13 cellular contexts compared by ENCODE assay signal in genomic region chr5:95710651-95711500, GRCh38. TPM values are rescaled to one million over a fixed set of nuclear protein-coding genes. Genes with fewer than 3 reads are reported as not detected.
DNase-seq lines count a peak whose midpoint lies in the region; ATAC-seq and TF ChIP-seq lines count a peak whose summit lies in the region.
"Not testable (repeated sequence)": the region's sequence is repeated elsewhere in the genome, so short reads cannot be mapped to it uniquely, and the experiment has no call there.
"Had no signal": no experiment of that assay in that cellular context is flagged by ENCODE, and none has a peak within 500 bp of the region (broad histone marks: within the 10 kb centered on the region; RNA-seq: fewer than 3 reads in every experiment).

No MANE protein-coding gene starts in this region.

- WGBS in ectodermal cell, 2 experiments = 66 to 69% methylated on average over 23 of the region's 23 CpGs
- WGBS in ovary, 3 donors = 17 to 23% (median 17%) methylated on average over 23 of the region's 23 CpGs
- WGBS in thyroid gland, 2 donors = 20 to 44% methylated on average over 23 of the region's 23 CpGs

- H3K4me3 Mint-ChIP-seq in Caco-2 (ENCODE audit: unreplicated experiment) = peak overlapping the region; percentile 61

- not testable (repeated sequence) for TF ChIP-seq POLR2A in ovary (IDR thresholded peaks at IDR 0.05); thyroid gland (IDR thresholded peaks at IDR 0.05)

- H3K9me3 ChIP-seq in Caco-2; HUES6 (ENCODE audit: control insufficient read depth, insufficient read depth, low read depth, low read length); ectodermal cell (ENCODE audit: control insufficient read depth, low read length); ovary; thyroid gland: not testable (repeated sequence)

- not testable (repeated sequence) for H3K4me3 ChIP-seq in Caco-2 (ENCODE audit: low read depth, low read length); ovary; thyroid gland (replicated peaks in 1 of 3)
- H3K4me3 ChIP-seq in HUES6 (ENCODE audit: low read depth, low read length) = peak overlapping the region; percentile 63
- peak overlapping the region; percentile 20 for H3K4me3 ChIP-seq in ectodermal cell (ENCODE audit: insufficient read depth, low read depth, low read length)

- not testable (repeated sequence) for H3K27ac ChIP-seq in HUES6 (ENCODE audit: low read depth, low read length); ectodermal cell (ENCODE audit: insufficient read depth, low read depth, low read length, poor library complexity, severe bottlenecking)
- peak overlapping the region in 1 of 2 donors; percentile 11 for H3K27ac ChIP-seq in ovary
- H3K27ac ChIP-seq in thyroid gland = peak overlapping the region in 2 of 3 donors; percentile 8 to 17

- DNase-seq in Caco-2 (peak; percentile 44 to 76), RKO (ENCODE audit: low spot score) (peak; percentile 52), left ventricle myocardium superior (peak; percentile 34), ovary (peak in 3 of 5 donors; percentile 40 to 60 (median 55)), thyroid gland (peak; percentile 59 to 69)
- not testable (repeated sequence) for DNase-seq in left lobe of liver (ENCODE audit: low spot score)

- H3K9ac ChIP-seq in HUES6 (ENCODE audit: low read length) = peak overlapping the region; percentile 45

- H3K36me3 Mint-ChIP-seq in Caco-2 (ENCODE audit: insufficient read depth, unreplicated experiment) = peaks cover 19% of the 10 kb centered on the region

- H3K4me1 ChIP-seq in Caco-2 (peaks cover 46% of the 10 kb centered on the region), HUES6 (ENCODE audit: control insufficient read depth, insufficient read depth, low read length) (peaks cover 14% of the 10 kb centered on the region), ovary (ENCODE audit: insufficient read depth) (peaks cover 11% of the 10 kb centered on the region), thyroid gland (peaks cover 0 to 12% of the 10 kb centered on the region in 2 donors)
- not testable (repeated sequence) for H3K4me1 ChIP-seq in ectodermal cell (ENCODE audit: control insufficient read depth, insufficient read depth, low read length)

- H3K27me3 Mint-ChIP-seq in Caco-2 (ENCODE audit: insufficient read depth, unreplicated experiment) = not testable (repeated sequence)

- not testable (repeated sequence) for TF ChIP-seq CTCF in Caco-2 (IDR thresholded peaks at IDR 0.05; ENCODE audit: insufficient read depth in 1 of 2, low read depth in 1 of 2, low read length in 1 of 2, severe bottlenecking in 1 of 2, unreplicated experiment in 1 of 2); ovary (IDR thresholded peaks at IDR 0.05); thyroid gland (IDR thresholded peaks at IDR 0.05)

- H3K27ac Mint-ChIP-seq in Caco-2 (ENCODE audit: unreplicated experiment) = peak overlapping the region; percentile 98

- peaks cover 42% of the 10 kb centered on the region for H3K4me1 Mint-ChIP-seq in Caco-2 (ENCODE audit: low read depth, unreplicated experiment)

- intact Hi-C loops in Caco-2 (cut with micrococcal nuclease; ENCODE audit: unreplicated experiment) (loop anchor here (1.0 kb wide), 1 partner anchor 38 kb away; no protein-coding TSS in a partner anchor), ovary (cut with DNase I) (loop anchor here in 1 of 4 donors (5.0 kb wide), 1 partner anchor 39 kb away; no protein-coding TSS in a partner anchor)
- intact Hi-C loops in left ventricle myocardium superior (cut with micrococcal nuclease); thyroid gland (cut with DNase I): not testable (repeated sequence)

- H3K27me3 ChIP-seq in Caco-2 (replicated peaks; ENCODE audit: control insufficient read depth, insufficient read depth, low read length); HUES6 (ENCODE audit: control insufficient read depth, insufficient read depth, low read length); ectodermal cell (ENCODE audit: control insufficient read depth, insufficient read depth, low read length, poor library complexity, severe bottlenecking); ovary; thyroid gland: not testable (repeated sequence)

- CTCF ChIA-PET in Caco-2 (lab: Charles Lee) = not testable (repeated sequence)

- not testable (repeated sequence) for H3K36me3 ChIP-seq in Caco-2 (ENCODE audit: control insufficient read depth, insufficient read depth, low read length); HUES6 (ENCODE audit: control insufficient read depth, insufficient read depth, low read length); ectodermal cell (ENCODE audit: control insufficient read depth, insufficient read depth, low read length); ovary; thyroid gland

- BruUV-seq in Caco-2 (replicated peaks; lab: Mats Ljungman, UMichigan) = TSS peak; percentile 17

- H3K9me3 Mint-ChIP-seq in Caco-2 (ENCODE audit: unreplicated experiment) = peaks cover 12% of the 10 kb centered on the region

- peak; percentile 67 for ATAC-seq in left ventricle myocardium superior
- peak; percentile 11 for ATAC-seq in left lobe of liver

- TF ChIP-seq EP300 in ovary (IDR thresholded peaks at IDR 0.05) = not testable (repeated sequence)

- POLR2A ChIA-PET in Caco-2 (lab: Charles Lee) = not testable (repeated sequence)

RNA-seq across cellular contexts. Expression of gene RHOBTB3, which starts 20.3 kb away (rescaled TPM):
- total RNA-seq in Caco-2 (2022) (85.6 and 88.5 TPM in 2 replicates), left ventricle myocardium superior (90.0 TPM), left lobe of liver (45.1 TPM), ovary (100 to 1,000 TPM; 106 to 221 (median 200) TPM), thyroid gland (10 to 100 TPM; 58.7 to 85.7 (median 68.0) TPM)
- 6.0 TPM for polyA plus RNA-seq in ectodermal cell (2013, experiment 1 of 4)
- 4.7 TPM for polyA plus RNA-seq in ectodermal cell (2013, experiment 2 of 4)
- polyA plus RNA-seq in ectodermal cell (2013, experiment 3 of 4) = 9.0 TPM
- 10.0 TPM for polyA plus RNA-seq in ectodermal cell (2013, experiment 4 of 4)
- polyA plus RNA-seq in ovary = 100 to 1,000 TPM in 1 of 2 donors, 10 to 100 TPM in 1; 52.8 to 133 TPM

RNA-seq across cellular contexts. Expression of gene SPATA9, which starts 28.1 kb away (rescaled TPM):
- total RNA-seq in Caco-2 (2022) (0.34 TPM in 1 of 2 replicates, not detected in the other), left ventricle myocardium superior (not detected), left lobe of liver (0.25 TPM), ovary (1 to 10 TPM in 2 of 7 donors, under 1 TPM in 5; 0.46 to 1.7 (median 0.76) TPM), thyroid gland (not detected)
- polyA plus RNA-seq in ectodermal cell (2013, experiment 1 of 4) = not detected
- not detected for polyA plus RNA-seq in ectodermal cell (2013, experiment 2 of 4)
- not detected for polyA plus RNA-seq in ectodermal cell (2013, experiment 3 of 4)
- not detected for polyA plus RNA-seq in ectodermal cell (2013, experiment 4 of 4)
- 1 to 10 TPM; 1.0 to 1.3 TPM for polyA plus RNA-seq in ovary
- total RNA-seq: activated CD8-positive, alpha-beta memory T cell treated with anti-CD3 and anti-CD28 coated beads for 36 hours; activated T-cell treated with anti-CD3 and anti-CD28 coated beads, Interleukin-2, amount 50 U/mL, for 4 hours; bronchial epithelial cell; G401; T-cell had no signal
